Comparison of ENCODE assay signal across 10 cellular contexts in the genomic region with DNA sequence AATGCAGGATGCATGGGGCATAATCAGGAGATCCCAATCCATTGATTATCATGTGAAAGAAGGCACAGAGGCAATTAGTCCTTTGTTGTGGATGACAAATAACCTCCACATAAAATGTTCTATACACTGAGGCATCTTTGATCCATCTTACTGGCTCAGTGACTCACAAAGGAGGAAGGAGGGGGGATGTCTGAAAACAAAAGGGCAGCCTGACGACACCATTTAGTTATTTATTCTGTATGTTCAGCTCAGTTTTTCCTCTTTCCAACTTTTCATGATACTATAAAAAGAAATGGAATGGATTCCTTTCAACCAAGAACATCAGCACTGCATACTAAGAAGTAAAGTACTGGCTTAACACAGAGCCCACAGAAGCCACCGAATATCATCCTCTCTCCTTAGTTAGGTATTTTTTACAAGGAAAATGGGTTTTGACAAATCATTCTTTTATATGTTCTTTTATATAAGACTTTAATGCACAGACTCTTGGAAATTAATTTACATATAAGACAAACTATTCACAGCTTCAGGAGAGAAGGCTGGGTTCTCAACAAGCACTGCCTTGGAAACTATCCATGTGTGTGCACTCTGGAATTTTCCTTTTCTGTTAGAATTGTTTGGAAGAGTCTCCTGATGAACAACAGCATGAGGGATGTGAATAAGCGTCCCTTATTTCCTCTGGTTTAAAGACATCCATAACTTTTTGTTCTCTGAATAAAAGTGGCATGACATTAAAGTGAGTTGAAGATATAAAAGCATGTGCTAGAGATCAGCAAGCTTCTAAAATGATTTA.
DNase-seq lines count a peak whose midpoint lies in the region; ATAC-seq, FAIRE-seq and TF ChIP-seq lines count a peak whose summit lies in the region.
"Had no signal": no experiment of that assay in that cellular context is flagged by ENCODE, and none has a peak within 500 bp of the region (broad histone marks: within the 10 kb centered on the region; RNA-seq: fewer than 3 reads in every experiment).

No MANE protein-coding gene starts in this region.

- FAIRE-seq in GM12891 (lab: Jason Lieb, UNC), result no peak

- no peak for DNase-seq in activated naive CD4-positive, alpha-beta T cell (lab: John Stamatoyannopoulos, UW)
- DNase-seq in activated naive CD8-positive, alpha-beta T cell treated with anti-CD3 and anti-CD28 coated beads, Interleukin-2, amount 50 U/mL, for 24 hours, result no peak
- DNase-seq in hepatic stellate cell (ENCODE audit: low spot score), result peak; percentile 50
- no peak for DNase-seq in GM12891 (ENCODE audit: insufficient read length, low spot score)
- no peak for DNase-seq in thyroid gland
- DNase-seq in LoVo (ENCODE audit: low spot score), result no peak
- DNase-seq: naive B cell had no signal

- peaks cover 63% of the 10 kb centered on the region for H3K4me1 Mint-ChIP-seq in activated naive CD4-positive, alpha-beta T cell treated with anti-CD3 and anti-CD28 coated beads, Interleukin-2, amount 50 U/mL, for 24 hours
- peaks cover 53% of the 10 kb centered on the region for H3K4me1 Mint-ChIP-seq in activated naive CD8-positive, alpha-beta T cell treated with anti-CD3 and anti-CD28 coated beads, Interleukin-2, amount 50 U/mL, for 24 hours

- peak overlapping the region; percentile 55 for H3K4me3 Mint-ChIP-seq in activated naive CD4-positive, alpha-beta T cell treated with anti-CD3 and anti-CD28 coated beads, Interleukin-2, amount 50 U/mL, for 24 hours
- H3K4me3 Mint-ChIP-seq in activated naive CD8-positive, alpha-beta T cell treated with anti-CD3 and anti-CD28 coated beads, Interleukin-2, amount 50 U/mL, for 24 hours, result no peak overlapping the region
- H3K4me3 Mint-ChIP-seq: naive B cell had no signal

- H3K4me1 ChIP-seq in thyroid gland, result peaks cover 16 to 28% of the 10 kb centered on the region in 2 donors

- no peaks in the 10 kb centered on the region for H3K27me3 ChIP-seq in thyroid gland

- H3K9me3 Mint-ChIP-seq in activated naive CD4-positive, alpha-beta T cell treated with anti-CD3 and anti-CD28 coated beads, Interleukin-2, amount 50 U/mL, for 24 hours, result no peaks in the 10 kb centered on the region
- H3K9me3 Mint-ChIP-seq in activated naive CD8-positive, alpha-beta T cell treated with anti-CD3 and anti-CD28 coated beads, Interleukin-2, amount 50 U/mL, for 24 hours, result no peaks in the 10 kb centered on the region
- H3K9me3 Mint-ChIP-seq: naive B cell had no signal

- TF ChIP-seq CTCF in thyroid gland (IDR thresholded peaks at IDR 0.05), result no peak

- WGBS in thyroid gland, 2 donors, result 57 to 64% methylated on average over 3 of the region's 3 CpGs

- no peaks in the 10 kb centered on the region for H3K36me3 Mint-ChIP-seq in activated naive CD4-positive, alpha-beta T cell treated with anti-CD3 and anti-CD28 coated beads, Interleukin-2, amount 50 U/mL, for 24 hours
- no peaks in the 10 kb centered on the region for H3K36me3 Mint-ChIP-seq in activated naive CD8-positive, alpha-beta T cell treated with anti-CD3 and anti-CD28 coated beads, Interleukin-2, amount 50 U/mL, for 24 hours (ENCODE audit: low read depth)
- H3K36me3 Mint-ChIP-seq: naive B cell had no signal

- TF ChIP-seq POLR2A in GM12891 (IDR thresholded peaks at IDR 0.05; ENCODE audit: low read depth, low read length), result no peak
- no peak for TF ChIP-seq POLR2A in thyroid gland (IDR thresholded peaks at IDR 0.05)

- H3K9me3 ChIP-seq in thyroid gland, result no peaks in the 10 kb centered on the region

- peak overlapping the region; percentile 91 for H3K27ac Mint-ChIP-seq in activated naive CD4-positive, alpha-beta T cell treated with anti-CD3 and anti-CD28 coated beads, Interleukin-2, amount 50 U/mL, for 24 hours
- peak overlapping the region; percentile 88 for H3K27ac Mint-ChIP-seq in activated naive CD8-positive, alpha-beta T cell treated with anti-CD3 and anti-CD28 coated beads, Interleukin-2, amount 50 U/mL, for 24 hours

- no peaks in the 10 kb centered on the region for H3K36me3 ChIP-seq in thyroid gland

- H3K27me3 Mint-ChIP-seq in activated naive CD4-positive, alpha-beta T cell treated with anti-CD3 and anti-CD28 coated beads, Interleukin-2, amount 50 U/mL, for 24 hours, result no peaks in the 10 kb centered on the region
- H3K27me3 Mint-ChIP-seq in activated naive CD8-positive, alpha-beta T cell treated with anti-CD3 and anti-CD28 coated beads, Interleukin-2, amount 50 U/mL, for 24 hours, result no peaks in the 10 kb centered on the region
- H3K27me3 Mint-ChIP-seq: naive B cell had no signal

- H3K4me3 ChIP-seq in thyroid gland (replicated peaks in 1 of 3), result no peak overlapping the region

- peak; percentile 87 for ATAC-seq in activated naive CD8-positive, alpha-beta T cell treated with anti-CD3 and anti-CD28 coated beads, Interleukin-2, amount 50 U/mL, for 24 hours

- H3K27ac ChIP-seq in temporal lobe (ENCODE audit: low read depth, low read length), result peak overlapping the region; percentile 37
- H3K27ac ChIP-seq in thyroid gland, result peak overlapping the region in 1 of 3 donors; percentile 23
- H3K27ac ChIP-seq: C4-2B had no signal

- intact Hi-C loops in thyroid gland (cut with DNase I), result no loop called here

TF ChIP-seq in GM12891, 5 proteins besides CTCF, POLR2A, EP300 and RAD21:
- no peak for TF ChIP-seq POLR2AphosphoS5 (IDR thresholded peaks at IDR 0.05; ENCODE audit: low read depth, low read length)
- no peak for TF ChIP-seq POU2F2 (IDR thresholded peaks at IDR 0.05; ENCODE audit: low read depth, low read length)
- no peak for TF ChIP-seq SPI1 (IDR thresholded peaks at IDR 0.05; ENCODE audit: low read depth, low read length)
- TF ChIP-seq PAX5 (IDR thresholded peaks at IDR 0.05; ENCODE audit: insufficient read depth, low read length, severe bottlenecking), result no peak
- TF ChIP-seq TAF1 (IDR thresholded peaks at IDR 0.05; ENCODE audit: low read depth, low read length), result no peak
